In genomic region chr19:58398545-58398944, GRCh38 we compare ENCODE assay signal across 2 cellular contexts.
TF ChIP-seq lines count a peak whose summit lies in the region.

No MANE protein-coding gene starts in this region.

TF ChIP-seq in H1, 55 proteins besides CTCF, POLR2A, EP300 and RAD21:
- TF ChIP-seq GTF2F1 (IDR thresholded peaks at IDR 0.05; ENCODE audit: borderline replicate concordance, low read depth, low read length) (no peak), CREB1 (IDR thresholded peaks at IDR 0.05) (no peak), TAF7 (optimal IDR thresholded peaks at IDR 0.05; ENCODE audit: borderline replicate concordance, low read depth, low read length) (no peak), JUND (IDR thresholded peaks at IDR 0.05; ENCODE audit: low read length) (no peak), SUZ12 (IDR thresholded peaks at IDR 0.05; ENCODE audit: low read length) (no peak), KDM1A (IDR thresholded peaks at IDR 0.05; ENCODE audit: borderline replicate concordance, low read length) (no peak), SAP30 (IDR thresholded peaks at IDR 0.05; ENCODE audit: insufficient read depth, insufficient replicate concordance, low read length) (no peak), RFX5 (IDR thresholded peaks at IDR 0.05; ENCODE audit: borderline replicate concordance, low read depth, low read length) (no peak), EGR1 (IDR thresholded peaks at IDR 0.05; ENCODE audit: borderline replicate concordance, low read depth, low read length) (no peak), BACH1 (IDR thresholded peaks at IDR 0.05; ENCODE audit: low read length) (no peak), JUN (IDR thresholded peaks at IDR 0.05; ENCODE audit: low read depth, low read length) (no peak), MAX (IDR thresholded peaks at IDR 0.05) (no peak), CHD1 (IDR thresholded peaks at IDR 0.05; ENCODE audit: low read depth, low read length) (no peak), USF2 (IDR thresholded peaks at IDR 0.05; ENCODE audit: low read length) (no peak), YY1 (IDR thresholded peaks at IDR 0.05; ENCODE audit: low read depth, low read length) (no peak), TCF12 (IDR thresholded peaks at IDR 0.05; ENCODE audit: low read depth, low read length) (no peak)

TF ChIP-seq in HEK293T, 16 proteins besides CTCF, POLR2A, EP300 and RAD21:
- TF ChIP-seq SUZ12 (IDR thresholded peaks at IDR 0.05) (no peak), TARDBP (IDR thresholded peaks at IDR 0.05) (no peak), NFRKB (IDR thresholded peaks at IDR 0.05) (no peak), FOXK2 (IDR thresholded peaks at IDR 0.05) (no peak)
